1 cellular context compared by ENCODE assay signal in the genomic region with DNA sequence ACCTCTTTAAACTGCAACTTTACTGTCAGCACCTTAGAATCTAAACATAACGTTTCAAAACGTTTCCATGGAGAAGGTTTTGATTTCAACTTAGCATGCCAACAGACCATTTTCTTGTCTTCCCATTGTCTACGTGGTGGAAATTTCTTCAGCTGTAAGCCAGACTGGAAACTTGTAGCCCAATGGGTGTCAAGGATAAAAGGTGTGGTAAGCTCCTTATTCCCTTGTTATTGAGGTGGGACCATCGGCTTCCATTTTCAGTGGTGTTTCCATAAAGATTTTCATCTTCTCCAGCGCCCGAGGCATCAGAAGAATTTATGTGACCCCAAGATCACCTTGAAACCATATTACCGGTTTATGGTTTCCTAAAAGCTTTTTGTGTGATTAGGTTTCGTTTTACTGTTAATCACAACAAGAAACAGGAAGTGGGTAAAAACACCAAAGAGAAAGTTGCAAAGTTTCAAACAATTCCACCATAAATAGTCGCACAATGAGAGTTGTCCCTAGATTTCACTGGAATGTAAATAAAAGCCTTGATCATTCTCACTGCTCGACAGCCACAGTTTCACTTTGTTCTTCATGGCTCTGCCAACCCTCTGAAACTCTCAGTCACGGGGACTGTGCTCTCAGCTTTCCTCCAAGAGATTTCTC.
TF ChIP-seq lines count a peak whose summit lies in the region.

No MANE protein-coding gene starts in this region.

TF ChIP-seq in IMR-90, 13 proteins besides CTCF, POLR2A, EP300 and RAD21 (continued from another document):
- TF ChIP-seq MXI1 (IDR thresholded peaks at IDR 0.05; ENCODE audit: borderline replicate concordance, low read depth, low read length) (no peak), CHD1 (IDR thresholded peaks at IDR 0.05; ENCODE audit: low read depth, low read length) (no peak)
